13 cellular contexts compared by ENCODE assay signal in genomic region chr1:62230724-62231123, GRCh38. TPM values are rescaled to one million over a fixed set of nuclear protein-coding genes. Genes with fewer than 3 reads are reported as not detected.
DNase-seq lines count a peak whose midpoint lies in the region; ATAC-seq, FAIRE-seq and TF ChIP-seq lines count a peak whose summit lies in the region.
"Had no signal": no experiment of that assay in that cellular context is flagged by ENCODE, and none has a peak within 500 bp of the region (broad histone marks: within the 10 kb centered on the region; RNA-seq: fewer than 3 reads in every experiment).

No MANE protein-coding gene starts in this region.

- ATAC-seq in GM18907 (IDR thresholded peaks at IDR 0.05; ENCODE audit: unreplicated experiment) (no peak), HG02678 (IDR thresholded peaks at IDR 0.05; ENCODE audit: unreplicated experiment) (no peak)

- H3K79me2 ChIP-seq in astrocyte (ENCODE audit: insufficient read depth, low read length): no peaks in the 10 kb centered on the region

- H2AFZ ChIP-seq in astrocyte (ENCODE audit: low read depth, low read length): peak overlapping the region; percentile 22

- no peaks in the 10 kb centered on the region for H3K9me3 ChIP-seq in astrocyte (ENCODE audit: insufficient read depth, low read depth, low read length)

- DNase-seq in DMS53 (lab: John Stamatoyannopoulos, UW) (peak; percentile 78), HTR-8/SVneo (ENCODE audit: insufficient read length, low spot score) (peak; percentile 53), astrocyte (ENCODE audit: low read depth) (peak; percentile 96), kidney tubule cell (ENCODE audit: low spot score) (peak; percentile 97), NCI-H128 (lab: John Stamatoyannopoulos, UW; ENCODE audit: unreplicated experiment) (no peak)
- no peak for DNase-seq in NK-92 treated with Interleukin-12 subunit alpha and Interleukin-12 subunit beta, amount 100 ng/mL, for 24 hours (lab: John Stamatoyannopoulos, UW)
- DNase-seq: activated CD4-positive, alpha-beta T cell treated with anti-CD3 and anti-CD28 coated beads, Interleukin-2, amount 10 ng/mL, durations not matched to agents 7 days and 5 days; activated naive CD4-positive, alpha-beta T cell treated with anti-CD3 and anti-CD28 coated beads, Interleukin-2, amount 50 U/mL, for 16 hours; CD8-positive, alpha-beta memory T cell; midbrain; NCI-H1930 had no signal

- H3K27me3 Mint-ChIP-seq in astrocyte (ENCODE audit: low read depth, unreplicated experiment): no peaks in the 10 kb centered on the region
- H3K27me3 Mint-ChIP-seq: activated CD4-positive, alpha-beta T cell treated with anti-CD3 and anti-CD28 coated beads, Interleukin-2, amount 10 ng/mL, durations not matched to agents 7 days and 5 days had no signal

- no peaks in the 10 kb centered on the region for H4K20me1 ChIP-seq in astrocyte (ENCODE audit: insufficient read depth, low read length)

- H3K4me3 Mint-ChIP-seq in astrocyte (ENCODE audit: unreplicated experiment): peak overlapping the region; percentile 28
- H3K4me3 Mint-ChIP-seq: activated CD4-positive, alpha-beta T cell treated with anti-CD3 and anti-CD28 coated beads, Interleukin-2, amount 10 ng/mL, durations not matched to agents 7 days and 5 days; CD8-positive, alpha-beta memory T cell had no signal

- H3K36me3 ChIP-seq in astrocyte (ENCODE audit: insufficient read depth, low read length): no peaks in the 10 kb centered on the region

- FAIRE-seq in HTR-8/SVneo (lab: Jason Lieb, UNC) (no peak), astrocyte (lab: Jason Lieb, UNC) (peak; percentile 91)

- H3K27me3 ChIP-seq in astrocyte (ENCODE audit: insufficient read depth, low read length): no peaks in the 10 kb centered on the region

- H3K27ac Mint-ChIP-seq in astrocyte (ENCODE audit: unreplicated experiment): peak overlapping the region; percentile 86
- H3K27ac Mint-ChIP-seq: activated CD4-positive, alpha-beta T cell treated with anti-CD3 and anti-CD28 coated beads, Interleukin-2, amount 10 ng/mL, durations not matched to agents 7 days and 5 days; CD8-positive, alpha-beta memory T cell had no signal

- H3K4me3 ChIP-seq in astrocyte (ENCODE audit: insufficient read depth, low read depth, low read length): no peak overlapping the region

- peaks cover 1% of the 10 kb centered on the region for H3K9me3 Mint-ChIP-seq in astrocyte (ENCODE audit: unreplicated experiment)
- H3K9me3 Mint-ChIP-seq: activated CD4-positive, alpha-beta T cell treated with anti-CD3 and anti-CD28 coated beads, Interleukin-2, amount 10 ng/mL, durations not matched to agents 7 days and 5 days; CD8-positive, alpha-beta memory T cell had no signal

- H3K36me3 Mint-ChIP-seq in astrocyte (ENCODE audit: low read depth, unreplicated experiment): peaks cover 2% of the 10 kb centered on the region
- H3K36me3 Mint-ChIP-seq: CD8-positive, alpha-beta memory T cell had no signal

- peak overlapping the region; percentile 30 for H3K4me2 ChIP-seq in astrocyte (ENCODE audit: low read length)

- no peak for TF ChIP-seq CTCF in astrocyte (IDR thresholded peaks at IDR 0.05; ENCODE audit: insufficient read depth, low read depth, low read length)

- H3K4me1 ChIP-seq in astrocyte (ENCODE audit: insufficient read depth, low read length): peaks cover 13% of the 10 kb centered on the region

- H3K27ac ChIP-seq in astrocyte (ENCODE audit: low read depth, low read length): peak overlapping the region; percentile 57

- H3K9ac ChIP-seq in astrocyte (ENCODE audit: low read length): no peak overlapping the region

- H3K4me1 Mint-ChIP-seq in astrocyte (ENCODE audit: low read depth, unreplicated experiment): peaks cover 44% of the 10 kb centered on the region
- H3K4me1 Mint-ChIP-seq: activated CD4-positive, alpha-beta T cell treated with anti-CD3 and anti-CD28 coated beads, Interleukin-2, amount 10 ng/mL, durations not matched to agents 7 days and 5 days; CD8-positive, alpha-beta memory T cell had no signal

RNA-seq across cellular contexts. Expression of gene L1TD1, which starts 36.1 kb away (rescaled TPM):
- 9.9 and 10.6 TPM in 2 replicates for total RNA-seq in astrocyte
- total RNA-seq: activated CD4-positive, alpha-beta T cell treated with anti-CD3 and anti-CD28 coated beads, Interleukin-2, amount 10 ng/mL, durations not matched to agents 7 days and 5 days; CD8-positive, alpha-beta memory T cell had no signal

Comparison
In these comparisons a context has a peak if more than half of its experiments do, and no peak if none do; other contexts are left out.
1. DNase-seq: peak in DMS53 (single experiment), HTR-8/SVneo (single experiment), astrocyte (single experiment) and kidney tubule cell (single experiment); none in NCI-H128 (single experiment) and NK-92 treated with Interleukin-12 subunit alpha and Interleukin-12 subunit beta, amount 100 ng/mL, for 24 hours (single experiment).